Comparison of ENCODE assay signal across 8 cellular contexts in genomic region chr6:164927288-164928040, GRCh38.
A peak's percentile ranks its signal among the peaks of the same experiment; 100 is the strongest.
DNase-seq lines count a peak whose midpoint lies in the region; ATAC-seq and TF ChIP-seq lines count a peak whose summit lies in the region.

No MANE protein-coding gene starts in this region.

- H3K36me3 ChIP-seq in BJ (ENCODE audit: control insufficient read depth, insufficient read depth, low read length) (no peaks in the 10 kb centered on the region), lower lobe of right lung (no peaks in the 10 kb centered on the region)

- no peaks in the 10 kb centered on the region for H3K27me3 ChIP-seq in BJ (ENCODE audit: control insufficient read depth, insufficient read depth, low read length)
- no peaks in the 10 kb centered on the region for H3K27me3 ChIP-seq in lower lobe of right lung (ENCODE audit: low read depth)

- H3K9me3 ChIP-seq in lower lobe of right lung: no peaks in the 10 kb centered on the region

- H3K27ac ChIP-seq in lower lobe of right lung: no peak overlapping the region

- H3K4me3 ChIP-seq in BJ (ENCODE audit: low read depth, low read length) (no peak overlapping the region), lower lobe of right lung (no peak overlapping the region)

- intact Hi-C loops in lower lobe of right lung (cut with DNase I): no loop called here

- H3K4me1 ChIP-seq in lower lobe of right lung: peaks cover 6% of the 10 kb centered on the region

- POLR2A ChIA-PET in BJ (lab: Charles Lee): no interaction called here

- TF ChIP-seq CTCF in BJ (IDR thresholded peaks at IDR 0.05; ENCODE audit: insufficient read depth, low read depth, low read length): peak; percentile 93
- peak; percentile 97 for TF ChIP-seq CTCF in lower lobe of right lung (IDR thresholded peaks at IDR 0.05)

- ATAC-seq in GM19043 (IDR thresholded peaks at IDR 0.05; ENCODE audit: low read depth, unreplicated experiment) (peak; percentile 91), HG03139 (IDR thresholded peaks at IDR 0.05; ENCODE audit: unreplicated experiment) (peak; percentile 85), lower lobe of right lung (peak; percentile 86 to 88)

- no peak for DNase-seq in BJ (ENCODE audit: low read depth)
- DNase-seq in NCI-H526 (lab: John Stamatoyannopoulos, UW): peak; percentile 15 to 43
- peak; percentile 51 for DNase-seq in activated CD4-positive, alpha-beta T cell treated with anti-CD3 and anti-CD28 coated beads, Interleukin-2, amount 50 U/mL, for 1 hour
- DNase-seq in dermis microvascular lymphatic vessel endothelial cell (ENCODE audit: low read depth in 2 of 2): peak; percentile 5 to 55
- peak; percentile 60 for DNase-seq in lower lobe of right lung
- peak; percentile 40 for DNase-seq in stimulated activated CD8-positive, alpha-beta memory T cell treated with anti-CD3 and anti-CD28 coated beads, Interleukin-15, amount 100 ng/mL, for 24 hours (ENCODE audit: low read depth)

- CTCF ChIA-PET in BJ (lab: Yijun Ruan, JAX): interaction anchor here (1.0 to 1.9 kb wide), 4 partner anchors 9 to 97 kb away, joined by 3 to 7 read pairs (median 4); no protein-coding TSS in a partner anchor
